In the genomic region with DNA sequence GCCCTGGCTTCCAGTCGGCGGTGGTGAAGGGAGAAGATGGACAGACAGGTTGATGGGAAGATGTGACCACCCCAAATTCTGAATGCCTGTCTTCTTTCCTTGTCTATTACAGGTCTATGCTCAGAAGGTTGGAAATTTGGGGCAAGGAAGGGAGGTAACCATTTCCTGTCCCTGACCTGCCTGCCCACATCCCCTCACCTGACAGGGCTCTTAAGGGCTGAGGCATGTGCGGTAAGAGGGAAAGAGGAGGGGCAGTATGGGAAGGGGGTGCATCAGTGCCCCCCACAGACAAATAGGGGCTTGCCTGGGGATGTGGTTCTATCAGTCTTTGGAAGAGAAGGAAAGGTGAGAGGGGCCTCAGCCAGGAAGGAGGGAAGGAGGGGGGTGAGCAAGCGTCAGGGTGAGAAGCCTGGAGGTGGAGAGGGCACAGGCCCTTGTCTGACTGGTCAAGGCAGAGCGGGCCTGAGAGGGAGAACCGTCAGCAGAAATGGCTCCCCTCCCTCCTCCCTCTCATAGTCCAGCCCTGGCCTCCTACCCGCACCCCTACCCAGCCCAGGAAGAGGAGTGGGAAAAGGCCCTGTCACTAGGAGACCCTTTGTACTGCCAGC, we compare ENCODE assay signal across 1 cellular context.
TF ChIP-seq lines count a peak whose summit lies in the region.

No MANE protein-coding gene starts in this region.

TF ChIP-seq in GM23338, 12 proteins besides CTCF, POLR2A, EP300 and RAD21 (continued from another document):
- TF ChIP-seq, protein P1, sequence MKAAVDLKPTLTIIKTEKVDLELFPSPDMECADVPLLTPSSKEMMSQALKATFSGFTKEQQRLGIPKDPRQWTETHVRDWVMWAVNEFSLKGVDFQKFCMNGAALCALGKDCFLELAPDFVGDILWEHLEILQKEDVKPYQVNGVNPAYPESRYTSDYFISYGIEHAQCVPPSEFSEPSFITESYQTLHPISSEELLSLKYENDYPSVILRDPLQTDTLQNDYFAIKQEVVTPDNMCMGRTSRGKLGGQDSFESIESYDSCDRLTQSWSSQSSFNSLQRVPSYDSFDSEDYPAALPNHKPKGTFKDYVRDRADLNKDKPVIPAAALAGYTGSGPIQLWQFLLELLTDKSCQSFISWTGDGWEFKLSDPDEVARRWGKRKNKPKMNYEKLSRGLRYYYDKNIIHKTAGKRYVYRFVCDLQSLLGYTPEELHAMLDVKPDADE (IDR thresholded peaks at IDR 0.05): no peak
- TF ChIP-seq NANOG (IDR thresholded peaks at IDR 0.05; ENCODE audit: borderline replicate concordance): no peak
- TF ChIP-seq STAT1 (IDR thresholded peaks at IDR 0.05; ENCODE audit: unreplicated experiment): no peak
- no peak for TF ChIP-seq CREB1 (CRISPR knock-in tag; IDR thresholded peaks at IDR 0.05; ENCODE audit: low read depth)
- TF ChIP-seq JUNB (IDR thresholded peaks at IDR 0.05; ENCODE audit: unreplicated experiment): no peak
- no peak for TF ChIP-seq EZH2phosphoT487 (IDR thresholded peaks at IDR 0.05; ENCODE audit: unreplicated experiment)
- TF ChIP-seq POLR2AphosphoS5 (IDR thresholded peaks at IDR 0.05; ENCODE audit: low read depth): no peak
- no peak for TF ChIP-seq ZNF331 (CRISPR knock-in tag; IDR thresholded peaks at IDR 0.05; ENCODE audit: low read depth)
- TF ChIP-seq EZH2 (IDR thresholded peaks at IDR 0.05; ENCODE audit: low read depth, unreplicated experiment): no peak
- TF ChIP-seq ZNF114 (CRISPR knock-in tag; IDR thresholded peaks at IDR 0.05): no peak
